ENCODE assay signal across 8 cellular contexts in genomic region chr2:224650815-224651439, GRCh38.
DNase-seq lines count a peak whose midpoint lies in the region; ATAC-seq, FAIRE-seq and TF ChIP-seq lines count a peak whose summit lies in the region.

No MANE protein-coding gene starts in this region.

- no peaks in the 10 kb centered on the region for H3K9me2 ChIP-seq in PC-9 (ENCODE audit: insufficient read depth)

- no peaks in the 10 kb centered on the region for H3K9me3 Mint-ChIP-seq in CD4-positive, alpha-beta T cell

- peak; percentile 87 for TF ChIP-seq CTCF in CD4-positive, alpha-beta T cell (IDR thresholded peaks at IDR 0.05)
- TF ChIP-seq CTCF in PC-9 (conservative IDR thresholded peaks at IDR 0.05) (peak; percentile 100), lung (IDR thresholded peaks at IDR 0.05; ENCODE audit: control extremely low read depth, extremely low read depth) (peak; percentile 78)

- no peaks in the 10 kb centered on the region for H3K27me3 ChIP-seq in CD4-positive, alpha-beta T cell (ENCODE audit: control insufficient read depth, insufficient read depth, low read length)
- H3K27me3 ChIP-seq in PC-9 (ENCODE audit: insufficient read depth, low read depth) (no peaks in the 10 kb centered on the region), lung (ENCODE audit: control insufficient read depth, insufficient read depth) (no peaks in the 10 kb centered on the region)

- peak; percentile 57 for ATAC-seq in CD4-positive, alpha-beta T cell (ENCODE audit: poor library complexity)
- peak; percentile 68 for ATAC-seq in GM18867 (IDR thresholded peaks at IDR 0.05; ENCODE audit: unreplicated experiment)
- ATAC-seq in lung (ENCODE audit: insufficient read depth, low FRiP score) = no peak
- no peak for ATAC-seq in HG03108 (IDR thresholded peaks at IDR 0.05; ENCODE audit: unreplicated experiment)

- H3K27me3 Mint-ChIP-seq in CD4-positive, alpha-beta T cell = peaks cover 7% of the 10 kb centered on the region

- BruUV-seq in PC-9 (replicated peaks; lab: Mats Ljungman, UMichigan) = no TSS peak

- no peak overlapping the region for H2AFZ ChIP-seq in PC-9

- POLR2A ChIA-PET in CD4-positive, alpha-beta T cell (lab: Charles Lee) = no interaction called here
- POLR2A ChIA-PET in PC-9 (lab: Charles Lee; ENCODE audit: unreplicated experiment) = interaction anchor here (0.6 kb wide), 1 partner anchor 127 kb away, joined by 3 read pairs; no protein-coding TSS in a partner anchor

- H3K4me2 ChIP-seq in PC-9 = no peak overlapping the region

- no peak overlapping the region for H3K27ac Mint-ChIP-seq in CD4-positive, alpha-beta T cell

- CTCF ChIA-PET in CD4-positive, alpha-beta T cell (lab: Charles Lee) = interaction anchor here (1.2 to 1.4 kb wide), 2 partner anchors 20 to 282 kb away, joined by 3 to 5 read pairs; no protein-coding TSS in a partner anchor
- CTCF ChIA-PET in PC-9 (lab: Charles Lee) = interaction anchor here (0.5 to 1.6 kb wide), 9 partner anchors 26 to 352 kb away, joined by 3 to 12 read pairs (median 3); no protein-coding TSS in a partner anchor

- no peaks in the 10 kb centered on the region for H4K20me1 ChIP-seq in PC-9 (ENCODE audit: insufficient read depth)

- H3K27ac ChIP-seq in CD4-positive, alpha-beta T cell (ENCODE audit: low read depth, low read length) = no peak overlapping the region
- no peak overlapping the region for H3K27ac ChIP-seq in PC-9
- no peak overlapping the region for H3K27ac ChIP-seq in lung (ENCODE audit: low read depth in 1 of 2, low read length in 1 of 2)

- H3K4me3 Mint-ChIP-seq in CD4-positive, alpha-beta T cell = no peak overlapping the region

- intact Hi-C loops in CD4-positive, alpha-beta T cell (cut with DNase I, micrococcal nuclease) = loop anchor here (1.0 to 10.0 kb wide), 2 partner anchors 294 to 656 kb away; no protein-coding TSS in a partner anchor
- intact Hi-C loops in PC-9 (cut with micrococcal nuclease; ENCODE audit: unreplicated experiment) = loop anchor here (1.0 to 5.0 kb wide), 10 partner anchors 66 to 1010 kb away; partner anchors contain the start of gene CUL3

- DNase-seq in CD4-positive, alpha-beta T cell = no peak
- DNase-seq in HTR-8/SVneo (ENCODE audit: insufficient read length, low spot score) (peak; percentile 63), PC-9 (peak; percentile 43 to 75), dermis blood vessel endothelial cell (peak; percentile 74), lung (ENCODE audit: low spot score) (no peak), NCI-H128 (lab: John Stamatoyannopoulos, UW; ENCODE audit: unreplicated experiment) (no peak)

- 16 to 28% methylated on average over 6 of the region's 6 CpGs for WGBS in lung, 2 donors

- H3K4me1 Mint-ChIP-seq in CD4-positive, alpha-beta T cell (ENCODE audit: low read depth) = peaks cover 4% of the 10 kb centered on the region

- H3K36me3 ChIP-seq in PC-9 (ENCODE audit: low read depth) = no peaks in the 10 kb centered on the region
- H3K36me3 ChIP-seq in lung (ENCODE audit: control insufficient read depth in 2 of 2, insufficient read depth in 2 of 2, low read length in 2 of 2) = no peaks in the 10 kb centered on the region

- no peak overlapping the region for H3K4me3 ChIP-seq in PC-9
- no peak overlapping the region for H3K4me3 ChIP-seq in lung

- H3K4me1 ChIP-seq in PC-9 (replicated peaks; ENCODE audit: insufficient read depth) (peaks cover 6% of the 10 kb centered on the region), lung (ENCODE audit: control insufficient read depth in 2 of 2, insufficient read depth in 2 of 2, low read length in 2 of 2) (no peaks in the 10 kb centered on the region)

- peaks cover 4% of the 10 kb centered on the region; the same call in 1 of the 2 replicates for H3F3A ChIP-seq in PC-9 (ENCODE audit: insufficient read depth, low read depth)

- FAIRE-seq in HTR-8/SVneo (lab: Jason Lieb, UNC) = no peak

- H3K36me3 Mint-ChIP-seq in CD4-positive, alpha-beta T cell (ENCODE audit: low read depth) = no peaks in the 10 kb centered on the region

- no peaks in the 10 kb centered on the region for H3K79me2 ChIP-seq in PC-9 (ENCODE audit: low read depth)

- no peaks in the 10 kb centered on the region for H3K9me3 ChIP-seq in CD4-positive, alpha-beta T cell (ENCODE audit: control insufficient read depth, low read length)
- peaks cover 11% of the 10 kb centered on the region; the same call in 1 of the 2 replicates for H3K9me3 ChIP-seq in PC-9 (ENCODE audit: insufficient read depth, low read depth)
- H3K9me3 ChIP-seq in lung (ENCODE audit: control insufficient read depth in 2 of 2, insufficient read depth in 1 of 2, low read length in 1 of 2) = peaks cover 0 to 6% of the 10 kb centered on the region in 2 donors

Comparison
In these comparisons a context has a peak if more than half of its experiments do, and no peak if none do; other contexts are left out.
1. ATAC-seq: peak in CD4-positive, alpha-beta T cell (single experiment) and GM18867 (single experiment); none in lung (single experiment) and HG03108 (single experiment).
2. DNase-seq: peak in HTR-8/SVneo (single experiment), PC-9 (2 of 2) and dermis blood vessel endothelial cell (single experiment); none in CD4-positive, alpha-beta T cell (0 of 10), lung (single experiment) and NCI-H128 (single experiment).
3. Peak in every context shown above with its lines, with median percentiles within 50 percentile points of each other: CTCF ChIP-seq.